In the genomic region with DNA sequence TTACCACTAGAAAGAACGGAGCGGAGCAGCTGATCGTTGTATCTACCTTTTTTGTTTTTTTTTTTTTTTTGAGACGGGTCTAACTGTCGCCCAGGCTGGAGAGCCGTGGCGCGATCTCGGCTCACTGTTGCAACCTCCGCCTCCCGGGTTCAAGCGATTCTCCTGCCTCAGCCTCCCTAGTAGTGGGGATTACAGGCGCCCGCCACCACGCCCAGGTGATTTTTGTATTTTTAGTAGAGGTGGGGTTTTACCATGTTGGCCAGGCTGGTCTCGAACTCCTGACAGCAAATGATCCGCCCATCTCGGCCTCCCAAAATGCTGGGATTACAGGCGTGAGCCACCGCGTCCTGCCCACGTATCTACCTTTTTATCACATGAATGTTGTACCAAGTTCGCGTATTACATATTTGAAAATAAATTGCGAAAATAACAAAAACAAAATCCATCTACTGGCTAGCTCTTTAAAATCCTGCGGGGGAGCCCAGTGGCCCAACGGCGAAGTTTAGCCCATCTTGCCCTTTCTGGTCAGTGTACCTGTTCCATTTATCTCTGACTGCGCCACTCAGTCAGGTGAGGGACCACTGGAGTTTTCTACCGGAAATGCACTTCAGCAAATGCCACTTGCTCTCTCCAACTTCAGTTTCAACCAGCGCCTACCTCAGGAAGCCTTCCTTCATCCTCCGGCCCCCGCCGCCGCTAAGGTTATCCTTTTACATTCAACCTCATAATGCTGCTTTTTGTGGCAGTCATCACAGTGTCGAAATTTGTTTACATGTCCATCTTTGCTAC, we compare ENCODE assay signal across 8 cellular contexts. TPM values are rescaled to one million over a fixed set of nuclear protein-coding genes. Genes with fewer than 3 reads are reported as not detected.
A peak's percentile ranks its signal among the peaks of the same experiment; 100 is the strongest.
DNase-seq lines count a peak whose midpoint lies in the region; ATAC-seq and TF ChIP-seq lines count a peak whose summit lies in the region.

No MANE protein-coding gene starts in this region.

- H3K36me3 Mint-ChIP-seq in natural killer cell treated with Interleukin-12 subunit alpha and Interleukin-12 subunit beta and Interleukin-15 and Interleukin-18, amount 100 ng/mL, for 72 hours: peaks cover 13% of the 10 kb centered on the region

- H3K4me3 Mint-ChIP-seq in natural killer cell treated with Interleukin-12 subunit alpha and Interleukin-12 subunit beta and Interleukin-15 and Interleukin-18, amount 100 ng/mL, for 72 hours: peak overlapping the region; percentile 90

- no peaks in the 10 kb centered on the region for H3K9me3 Mint-ChIP-seq in natural killer cell treated with Interleukin-12 subunit alpha and Interleukin-12 subunit beta and Interleukin-15 and Interleukin-18, amount 100 ng/mL, for 72 hours

- ATAC-seq in HG02642 (IDR thresholded peaks at IDR 0.05; ENCODE audit: poor library complexity, unreplicated experiment) (peak; percentile 0), aorta (ENCODE audit: low FRiP score) (no peak), HG02798 (IDR thresholded peaks at IDR 0.05; ENCODE audit: poor library complexity, unreplicated experiment) (no peak)
- ATAC-seq in natural killer cell treated with Interleukin-12 subunit alpha and Interleukin-12 subunit beta and Interleukin-15 and Interleukin-18, amount 100 ng/mL, for 72 hours: no peak

- peak overlapping the region; percentile 84 for H3K4me3 ChIP-seq in epithelial cell of esophagus (ENCODE audit: low read length)
- peak overlapping the region; percentile 61 to 76 for H3K4me3 ChIP-seq in aorta (ENCODE audit: low read length in 2 of 2)

- H3K4me1 ChIP-seq in aorta (ENCODE audit: control insufficient read depth in 1 of 2, insufficient read depth in 2 of 2, low read length in 2 of 2): peaks cover 2 to 4% of the 10 kb centered on the region in 2 donors

- H3K36me3 ChIP-seq in aorta (ENCODE audit: control insufficient read depth in 1 of 2, insufficient read depth in 2 of 2, low read length in 1 of 2): no peaks in the 10 kb centered on the region

- peak overlapping the region; percentile 84 to 97 for H3K27ac Mint-ChIP-seq in natural killer cell treated with Interleukin-12 subunit alpha and Interleukin-12 subunit beta and Interleukin-15 and Interleukin-18, amount 100 ng/mL, for 72 hours

- no peaks in the 10 kb centered on the region for H3K9me3 ChIP-seq in aorta (ENCODE audit: control insufficient read depth, low read length)

- no peak for TF ChIP-seq CTCF in epithelial cell of esophagus (IDR thresholded peaks at IDR 0.05; ENCODE audit: insufficient read depth, low read depth, low read length, missing control alignments)

- H3K27ac ChIP-seq in aorta (ENCODE audit: low read depth in 1 of 2, low read length in 2 of 2): peak overlapping the region; percentile 65 to 93

- peaks cover 32% of the 10 kb centered on the region in 2 donors for H3K4me1 Mint-ChIP-seq in natural killer cell treated with Interleukin-12 subunit alpha and Interleukin-12 subunit beta and Interleukin-15 and Interleukin-18, amount 100 ng/mL, for 72 hours (ENCODE audit: low read depth in 2 of 2)

- no peaks in the 10 kb centered on the region for H3K27me3 ChIP-seq in aorta (ENCODE audit: control insufficient read depth in 1 of 2, insufficient read depth in 2 of 2, low read length in 1 of 2)

- intact Hi-C loops in aorta (cut with DNase I): loop anchor here (2.0 to 5.0 kb wide), 3 partner anchors 109 to 247 kb away; a partner anchor contains a TSS

- 57 to 58% methylated on average over 36 of the region's 36 CpGs for WGBS in aorta, 2 donors

- DNase-seq in CD1c-positive myeloid dendritic cell (ENCODE audit: extremely low spot score) (peak; percentile 19), epithelial cell of esophagus (ENCODE audit: low read depth) (peak; percentile 25), aorta (no peak), DMS114 treated with DMSO at 0.1 percent for 48 hours (lab: John Stamatoyannopoulos, UW; ENCODE audit: unreplicated experiment) (no peak)
- DNase-seq in activated CD4-positive, alpha-beta T cell treated with anti-CD3 and anti-CD28 coated beads, Interleukin-2, amount 50 U/mL, for 48 hours: peak; percentile 34 to 44
- no peak for DNase-seq in natural killer cell treated with Interleukin-12 subunit alpha and Interleukin-12 subunit beta and Interleukin-15 and Interleukin-18, amount 100 ng/mL, for 72 hours (ENCODE audit: low spot score)

- H3K27me3 Mint-ChIP-seq in natural killer cell treated with Interleukin-12 subunit alpha and Interleukin-12 subunit beta and Interleukin-15 and Interleukin-18, amount 100 ng/mL, for 72 hours: no peaks in the 10 kb centered on the region

RNA-seq across cellular contexts. Expression of a gene that starts 1.2 kb away (rescaled TPM):
- total RNA-seq in natural killer cell treated with Interleukin-12 subunit alpha and Interleukin-12 subunit beta and Interleukin-15 and Interleukin-18, amount 100 ng/mL, for 72 hours: 100 to 1,000 TPM in 1 of 2 donors, 10 to 100 TPM in 1; 89.1 to 121 TPM
- total RNA-seq in aorta: 10 to 100 TPM; 61.7 to 65.9 TPM
- polyA plus RNA-seq in aorta: 10 to 100 TPM; 30.2 to 51.5 TPM

Comparison
In these comparisons a context has a peak if more than half of its experiments do, and no peak if none do; other contexts are left out.
1. DNase-seq: peak in CD1c-positive myeloid dendritic cell (single experiment), activated CD4-positive, alpha-beta T cell treated with anti-CD3 and anti-CD28 coated beads, Interleukin-2, amount 50 U/mL, for 48 hours (2 of 2) and epithelial cell of esophagus (single experiment); none in natural killer cell treated with Interleukin-12 subunit alpha and Interleukin-12 subunit beta and Interleukin-15 and Interleukin-18, amount 100 ng/mL, for 72 hours (single experiment), aorta (0 of 2) and DMS114 treated with DMSO at 0.1 percent for 48 hours (single experiment).